ENCODE assay signal across 13 cellular contexts in the genomic region with DNA sequence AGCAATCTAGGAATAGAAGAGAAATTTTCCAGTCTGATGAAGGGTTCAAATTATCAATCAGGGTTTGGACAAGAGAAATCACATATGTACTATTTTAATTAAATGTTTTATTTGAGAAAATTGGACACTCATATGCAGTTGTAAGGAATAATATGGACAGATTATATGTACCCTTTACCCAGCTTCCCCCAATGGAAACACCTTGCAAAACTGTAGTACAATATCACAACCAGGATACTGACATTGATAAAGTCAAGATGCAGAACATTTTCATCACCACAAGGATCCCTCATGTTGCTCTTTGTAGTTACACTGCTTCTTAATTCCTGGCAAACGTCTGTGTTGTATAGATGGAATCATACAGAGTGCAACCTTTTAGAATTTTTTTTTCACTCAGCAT. TPM values are rescaled to one million over a fixed set of nuclear protein-coding genes. Genes with fewer than 3 reads are reported as not detected.
A peak's percentile ranks its signal among the peaks of the same experiment; 100 is the strongest.
DNase-seq lines count a peak whose midpoint lies in the region; ATAC-seq and TF ChIP-seq lines count a peak whose summit lies in the region.
"Had no signal": no experiment of that assay in that cellular context is flagged by ENCODE, and none has a peak within 500 bp of the region (broad histone marks: within the 10 kb centered on the region; RNA-seq: fewer than 3 reads in every experiment).

No MANE protein-coding gene starts in this region.

- no peak overlapping the region for H3K27ac Mint-ChIP-seq in activated CD4-positive, alpha-beta T cell treated with anti-CD3 and anti-CD28 coated beads, Interleukin-2, amount 10 ng/mL, durations not matched to agents 24 days and 14 days
- no peak overlapping the region for H3K27ac Mint-ChIP-seq in nephron progenitor cell

- H3K4me3 Mint-ChIP-seq in activated CD4-positive, alpha-beta T cell treated with anti-CD3 and anti-CD28 coated beads, Interleukin-2, amount 10 ng/mL, durations not matched to agents 24 days and 14 days = no peak overlapping the region
- H3K4me3 Mint-ChIP-seq in nephron progenitor cell = peak overlapping the region; percentile 30

- no peaks in the 10 kb centered on the region for H3K27me3 ChIP-seq in HCT116 (ENCODE audit: insufficient read depth, low read length)
- H3K27me3 ChIP-seq in SU-DHL-6 (ENCODE audit: low read length) = no peaks in the 10 kb centered on the region
- H3K27me3 ChIP-seq: BLaER1 had no signal

- H3K4me3 ChIP-seq in HCT116 (replicated peaks in 1 of 2; ENCODE audit: low read depth in 1 of 2, low read length in 2 of 2) (no peak overlapping the region), SU-DHL-6 (ENCODE audit: insufficient read depth, low read length, poor library complexity, severe bottlenecking) (no peak overlapping the region)
- H3K4me3 ChIP-seq: BLaER1 had no signal

- peaks cover 15% of the 10 kb centered on the region for H3K4me1 Mint-ChIP-seq in activated CD4-positive, alpha-beta T cell treated with anti-CD3 and anti-CD28 coated beads, Interleukin-2, amount 10 ng/mL, durations not matched to agents 24 days and 14 days
- peaks cover 21% of the 10 kb centered on the region for H3K4me1 Mint-ChIP-seq in nephron progenitor cell

- H3K79me2 ChIP-seq in HCT116 (ENCODE audit: insufficient read depth, low read length) = no peaks in the 10 kb centered on the region
- no peaks in the 10 kb centered on the region for H3K79me2 ChIP-seq in SU-DHL-6 (ENCODE audit: insufficient read depth, low read length)

- peaks cover 1% of the 10 kb centered on the region for H3K27me3 Mint-ChIP-seq in activated CD4-positive, alpha-beta T cell treated with anti-CD3 and anti-CD28 coated beads, Interleukin-2, amount 10 ng/mL, durations not matched to agents 24 days and 14 days
- peaks cover under 1% of the 10 kb centered on the region for H3K27me3 Mint-ChIP-seq in nephron progenitor cell (ENCODE audit: low read depth, poor library complexity)

- H4K20me1 ChIP-seq in HCT116 (ENCODE audit: insufficient read depth) (no peaks in the 10 kb centered on the region), SU-DHL-6 (ENCODE audit: low read depth, low read length) (no peaks in the 10 kb centered on the region)
- H4K20me1 ChIP-seq: BLaER1 had no signal

- H3K36me3 ChIP-seq in HCT116 (ENCODE audit: control insufficient read depth in 1 of 2, insufficient read depth in 2 of 2, low read length in 2 of 2) (no peaks in the 10 kb centered on the region), SU-DHL-6 (ENCODE audit: low read length) (no peaks in the 10 kb centered on the region)
- H3K36me3 ChIP-seq: BLaER1 had no signal

- BruUV-seq in HCT116 (replicated peaks; lab: Mats Ljungman, UMichigan) = no TSS peak

- POLR2A ChIA-PET in HCT116 (lab: Charles Lee) = no interaction called here
- POLR2A ChIA-PET in RWPE1 (lab: Yijun Ruan, JAX; ENCODE audit: low non-redundant PET) = interaction anchor here (0.6 kb wide), 1 partner anchor 568 kb away, joined by 3 read pairs; no protein-coding TSS in a partner anchor

- TF ChIP-seq POLR2A in HCT116 (IDR thresholded peaks at IDR 0.05; ENCODE audit: borderline replicate concordance, extremely low read depth, insufficient read depth, insufficient read length) = no peak

- CTCF ChIA-PET in HCT116 (lab: Charles Lee) (interaction anchor here (1.3 kb wide), 1 partner anchor 42 kb away, joined by 4 read pairs; no protein-coding TSS in a partner anchor), RWPE1 (lab: Yijun Ruan, JAX) (interaction anchor here (0.6 kb wide), 1 partner anchor 132 kb away, joined by 3 read pairs; no protein-coding TSS in a partner anchor)

- RAD21 ChIA-PET in HCT116 (lab: Charles Lee; ENCODE audit: low non-redundant PET in 1 of 2, low total read pairs in 2 of 2, uncharacterized antibody in 2 of 2, unreplicated experiment in 2 of 2) = no interaction called here

- H3K4me2 ChIP-seq in HCT116 (ENCODE audit: low read length) (peak overlapping the region; percentile 88; the same call in 1 of the 2 replicates), SU-DHL-6 (ENCODE audit: low read depth, low read length, poor library complexity, severe bottlenecking) (peak overlapping the region; percentile 95)

- H3K9me2 ChIP-seq in HCT116 (ENCODE audit: insufficient read depth) (no peaks in the 10 kb centered on the region), SU-DHL-6 (replicated peaks; ENCODE audit: insufficient read depth, low read length) (no peaks in the 10 kb centered on the region)

- H3F3A ChIP-seq in SU-DHL-6 (ENCODE audit: insufficient read depth) = no peaks in the 10 kb centered on the region; the same call in 1 of the 2 replicates

- peaks cover 11 to 19% of the 10 kb centered on the region in 2 experiments for H3K4me1 ChIP-seq in HCT116 (ENCODE audit: control insufficient read depth in 1 of 2, insufficient read depth in 2 of 2, low read length in 2 of 2)

- DNase-seq in activated CD4-positive, alpha-beta T cell treated with anti-CD3 and anti-CD28 coated beads, Interleukin-2, amount 10 ng/mL, durations not matched to agents 24 days and 14 days = peak; percentile 14
- no peak for DNase-seq in activated CD4-positive, alpha-beta T cell treated with anti-CD3 and anti-CD28 coated beads for 1 hour
- DNase-seq in HCT116 (ENCODE audit: low read depth, low spot score) = no peak
- no peak for DNase-seq in nephron progenitor cell
- DNase-seq in NCI-H2081 treated with DMSO at 0.1 percent for 48 hours (lab: John Stamatoyannopoulos, UW) = no peak
- no peak for DNase-seq in RWPE1 (ENCODE audit: low spot score)
- no peak for DNase-seq in midbrain (lab: John Stamatoyannopoulos, UW)
- DNase-seq: 8988T, AML-193, DMS 273 treated with DMSO at 0.1 percent for 48 hours had no signal

- intact Hi-C loops in activated CD4-positive, alpha-beta T cell treated with anti-CD3 and anti-CD28 coated beads, Interleukin-2, amount 10 ng/mL, durations not matched to agents 24 days and 14 days (cut with micrococcal nuclease) = loop anchor here (5.0 kb wide), 1 partner anchor 1188 kb away; a partner anchor contains a TSS
- intact Hi-C loops in HCT116 (cut with micrococcal nuclease) = no loop called here

- no peak for TF ChIP-seq CTCF in HCT116 (IDR thresholded peaks at IDR 0.05 in 2 of 3, conservative IDR thresholded peaks at IDR 0.05 in 1 of 3; ENCODE audit: borderline replicate concordance in 1 of 3, insufficient read depth in 1 of 3, low read depth in 2 of 3, low read length in 2 of 3)
- TF ChIP-seq CTCF in SU-DHL-6 (IDR thresholded peaks at IDR 0.05; ENCODE audit: insufficient read depth, low read length, poor library complexity, severe bottlenecking) = no peak
- no peak for TF ChIP-seq CTCF in nephron progenitor cell (IDR thresholded peaks at IDR 0.05)
- no peak for TF ChIP-seq CTCF in RWPE1 (conservative IDR thresholded peaks at IDR 0.05; ENCODE audit: low read depth)

- H3K36me3 Mint-ChIP-seq in activated CD4-positive, alpha-beta T cell treated with anti-CD3 and anti-CD28 coated beads, Interleukin-2, amount 10 ng/mL, durations not matched to agents 24 days and 14 days (ENCODE audit: low read depth) = peaks cover 2% of the 10 kb centered on the region
- peaks cover 41% of the 10 kb centered on the region for H3K36me3 Mint-ChIP-seq in nephron progenitor cell (ENCODE audit: low read depth)

- no peaks in the 10 kb centered on the region for H3K9me3 Mint-ChIP-seq in activated CD4-positive, alpha-beta T cell treated with anti-CD3 and anti-CD28 coated beads, Interleukin-2, amount 10 ng/mL, durations not matched to agents 24 days and 14 days
- H3K9me3 Mint-ChIP-seq in nephron progenitor cell = peaks cover 50% of the 10 kb centered on the region

- H3K9me3 ChIP-seq in HCT116 (ENCODE audit: control insufficient read depth in 1 of 2, insufficient read depth in 1 of 2, low read depth in 1 of 2, low read length in 2 of 2) (no peaks in the 10 kb centered on the region), SU-DHL-6 (ENCODE audit: insufficient read depth, low read length) (no peaks in the 10 kb centered on the region)

- ATAC-seq in HCT116 = no peak

- H3K9ac ChIP-seq in HCT116 (ENCODE audit: low read length) (no peak overlapping the region), SU-DHL-6 (ENCODE audit: low read length) (no peak overlapping the region)
- H3K9ac ChIP-seq: BLaER1 had no signal

- no peak overlapping the region for H3K27ac ChIP-seq in HCT116 (ENCODE audit: low read depth, low read length)
- H3K27ac ChIP-seq in SU-DHL-6 (ENCODE audit: low read depth, low read length) = no peak overlapping the region
- no peak overlapping the region for H3K27ac ChIP-seq in RWPE1
- H3K27ac ChIP-seq: BLaER1, HL-60 had no signal

- H2AFZ ChIP-seq in HCT116 (ENCODE audit: low read depth, low read length, poor library complexity, severe bottlenecking) (no peak overlapping the region), SU-DHL-6 (ENCODE audit: low read depth, low read length, severe bottlenecking) (no peak overlapping the region)

- TF ChIP-seq RAD21 in HCT116 (IDR thresholded peaks at IDR 0.05; ENCODE audit: low read depth) = no peak

TF ChIP-seq in HCT116, 20 proteins besides CTCF, POLR2A, EP300 and RAD21:
- TF ChIP-seq SRF (IDR thresholded peaks at IDR 0.05; ENCODE audit: low read depth) = no peak

RNA-seq across cellular contexts. Expression of a gene that starts 1.4 kb away (rescaled TPM):
- 3.1 and 4.7 TPM in 2 replicates for total RNA-seq in activated CD4-positive, alpha-beta T cell treated with anti-CD3 and anti-CD28 coated beads, Interleukin-2, amount 10 ng/mL, durations not matched to agents 24 days and 14 days
- 3.4 TPM for total RNA-seq in HCT116 (2021; ENCODE audit: unreplicated experiment)
- polyA plus RNA-seq in HCT116 (2012) = 3.3 and 3.6 TPM in 2 replicates

RNA-seq across cellular contexts. Expression of a gene that starts 27.6 kb away (rescaled TPM):
- not detected in 2 replicates for total RNA-seq in activated CD4-positive, alpha-beta T cell treated with anti-CD3 and anti-CD28 coated beads, Interleukin-2, amount 10 ng/mL, durations not matched to agents 24 days and 14 days
- total RNA-seq in HCT116 (2021; ENCODE audit: unreplicated experiment) = not detected
- polyA plus RNA-seq in HCT116 (2012) = not detected in 2 replicates
